In genomic region chr7:131502810-131503545, GRCh38 we compare ENCODE assay signal across 8 cellular contexts. TPM values are rescaled to one million over a fixed set of nuclear protein-coding genes. Genes with fewer than 3 reads are reported as not detected.
DNase-seq lines count a peak whose midpoint lies in the region; ATAC-seq and TF ChIP-seq lines count a peak whose summit lies in the region.

No MANE protein-coding gene starts in this region.

- H3K27me3 ChIP-seq in HUES64 (ENCODE audit: insufficient read depth, low read length) (no peaks in the 10 kb centered on the region), gastrocnemius medialis (no peaks in the 10 kb centered on the region)

- H3K36me3 ChIP-seq in HUES64 (ENCODE audit: insufficient read depth, low read length), result peaks cover 99% of the 10 kb centered on the region
- no peaks in the 10 kb centered on the region for H3K36me3 ChIP-seq in gastrocnemius medialis

- intact Hi-C loops in head of caudate nucleus (cut with DNase I), result no loop called here
- intact Hi-C loops in gastrocnemius medialis (cut with DNase I; ENCODE audit: low total_unique reads), result no loop called here

- in situ Hi-C loops in gastrocnemius medialis (cut with MboI; ENCODE audit: low sequenced_read_pairs in 4 of 4), result no loop called here

- no peak overlapping the region for H3K9ac ChIP-seq in HUES64 (ENCODE audit: low read depth, low read length)

- H3K4me1 ChIP-seq in HUES64 (ENCODE audit: insufficient read depth, low read length) (no peaks in the 10 kb centered on the region), gastrocnemius medialis (peaks cover 7 to 22% of the 10 kb centered on the region in 2 donors)

- DNase-seq in head of caudate nucleus (peak in 23 of 42 donors; percentile 18 to 75 (median 39)), gastrocnemius medialis (peak in 1 of 2 donors; percentile 63), NCI-H774 (lab: John Stamatoyannopoulos, UW) (no peak), NCI-H187 treated with DMSO at 0.1 percent for 48 hours (lab: John Stamatoyannopoulos, UW) (no peak)

- peak overlapping the region; percentile 19; the same call in 1 of the 2 replicates for H3K27ac ChIP-seq in HUES64 (ENCODE audit: low read depth, low read length)
- H3K27ac ChIP-seq in gastrocnemius medialis, result peak overlapping the region; percentile 35 to 61 (median 50)

- ATAC-seq in SK-N-SH treated with all-trans-retinoic acid at 6 μM for 48 hours, result peak; percentile 44
- peak; percentile 10 to 15 for ATAC-seq in gastrocnemius medialis
- no peak for ATAC-seq in HG02623 (IDR thresholded peaks at IDR 0.05; ENCODE audit: unreplicated experiment)
- no peak for ATAC-seq in HG02642 (IDR thresholded peaks at IDR 0.05; ENCODE audit: poor library complexity, unreplicated experiment)

- H3K4me3 ChIP-seq in HUES64 (ENCODE audit: low read length) (no peak overlapping the region), gastrocnemius medialis (no peak overlapping the region)

- H3K9me3 ChIP-seq in HUES64 (ENCODE audit: insufficient read depth, low read depth, low read length), result no peaks in the 10 kb centered on the region
- H3K9me3 ChIP-seq in gastrocnemius medialis, result no peaks in the 10 kb centered on the region

- TF ChIP-seq CTCF in gastrocnemius medialis (IDR thresholded peaks at IDR 0.05 in 4 of 5, conservative IDR thresholded peaks at IDR 0.05 in 1 of 5), result no peak

- WGBS in HUES64, result 93% methylated on average over 10 of the region's 10 CpGs

- no peak for TF ChIP-seq POLR2A in gastrocnemius medialis (IDR thresholded peaks at IDR 0.05)

TF ChIP-seq in SK-N-SH treated with all-trans-retinoic acid at 6 μM for 48 hours, 23 proteins besides CTCF, POLR2A, EP300 and RAD21:
- TF ChIP-seq GLIS3 (CRISPR knock-in tag; IDR thresholded peaks at IDR 0.05) (no peak; the same call in 1 of the 2 replicates), TSHZ2 (CRISPR knock-in tag; IDR thresholded peaks at IDR 0.05) (0 out of 2 replicates have a peak, but pooled peaks have one; percentile 44)

RNA-seq across cellular contexts. Expression of gene PODXL, which starts 53.5 kb away (rescaled TPM):
- polyA plus RNA-seq in HUES64 (2013, experiment 1 of 2), result 315 TPM
- 331 TPM for polyA plus RNA-seq in HUES64 (2013, experiment 2 of 2)
- total RNA-seq in gastrocnemius medialis, result 10 to 100 TPM in 3 of 4 donors, 1 to 10 TPM in 1; 7.9 to 21.3 (median 13.2) TPM

Comparison
In these comparisons a context has a peak if more than half of its experiments do, and no peak if none do; other contexts are left out.
1. ATAC-seq: peak in SK-N-SH treated with all-trans-retinoic acid at 6 μM for 48 hours (single experiment) and gastrocnemius medialis (2 of 2); none in HG02623 (single experiment) and HG02642 (single experiment).
2. DNase-seq: peak in head of caudate nucleus (23 of 42); none in NCI-H774 (single experiment) and NCI-H187 treated with DMSO at 0.1 percent for 48 hours (single experiment).